ENCODE assay signal across 10 cellular contexts in the genomic region with DNA sequence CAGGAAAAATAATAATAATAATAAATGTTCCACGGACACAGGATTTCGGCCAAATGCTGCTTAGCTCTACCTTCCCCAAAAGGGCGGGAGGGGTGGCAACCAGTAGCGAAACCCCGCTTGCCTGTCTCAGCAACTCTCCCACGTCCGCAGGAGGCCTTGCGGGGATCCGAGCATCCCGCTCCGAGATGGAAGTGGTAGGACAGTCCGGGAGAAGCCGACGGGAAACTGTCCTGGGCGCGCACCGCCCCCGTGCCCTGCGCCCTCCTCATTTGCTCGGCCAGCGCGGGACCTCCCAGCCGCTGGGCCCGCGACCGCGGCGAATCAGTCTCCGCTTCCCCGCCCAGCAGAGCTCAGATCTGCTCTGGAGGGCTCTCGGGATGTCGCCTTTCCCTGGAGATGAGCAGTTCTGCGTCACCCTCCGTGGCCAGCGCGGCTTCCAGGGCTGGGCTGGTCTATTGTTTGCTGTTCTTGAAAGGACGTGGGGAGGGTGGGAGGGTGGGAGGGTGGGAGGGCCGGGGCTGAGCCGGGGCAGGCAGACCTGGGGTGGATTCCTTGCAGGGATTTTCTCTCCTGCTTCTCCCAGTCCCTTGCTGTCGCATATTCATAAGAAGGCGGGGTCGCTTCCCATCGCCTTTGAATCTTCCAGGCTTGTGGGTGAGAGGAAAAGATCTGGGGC. TPM values are rescaled to one million over a fixed set of nuclear protein-coding genes. Genes with fewer than 3 reads are reported as not detected.
A peak's percentile ranks its signal among the peaks of the same experiment; 100 is the strongest.
DNase-seq lines count a peak whose midpoint lies in the region; ATAC-seq and TF ChIP-seq lines count a peak whose summit lies in the region.
"Had no signal": no experiment of that assay in that cellular context is flagged by ENCODE, and none has a peak within 500 bp of the region (broad histone marks: within the 10 kb centered on the region; RNA-seq: fewer than 3 reads in every experiment).

No MANE protein-coding gene starts in this region.

- H3K4me1 ChIP-seq in osteoblast (ENCODE audit: insufficient read depth, low read length) (no peaks in the 10 kb centered on the region), colonic mucosa (no peaks in the 10 kb centered on the region)

- H4K20me1 ChIP-seq in osteoblast (ENCODE audit: insufficient read depth, low read length) = no peaks in the 10 kb centered on the region

- H3K36me3 ChIP-seq in osteoblast (ENCODE audit: insufficient read depth, low read length) (no peaks in the 10 kb centered on the region), colonic mucosa (no peaks in the 10 kb centered on the region)
- H3K36me3 ChIP-seq: right lobe of liver had no signal

- TF ChIP-seq CTCF in fibroblast of pulmonary artery (IDR thresholded peaks at IDR 0.05; ENCODE audit: low read length, missing control alignments) (no peak), osteoblast (IDR thresholded peaks at IDR 0.05; ENCODE audit: extremely low read depth, low read depth, low read length) (no peak), colonic mucosa (IDR thresholded peaks at IDR 0.05) (no peak)

- H3K79me2 ChIP-seq in osteoblast (ENCODE audit: insufficient read depth, low read length) = no peaks in the 10 kb centered on the region

- no peak for ATAC-seq in HG03280 (IDR thresholded peaks at IDR 0.05; ENCODE audit: unreplicated experiment)

- H3K27ac ChIP-seq in osteoblast (ENCODE audit: low read depth, low read length) (no peak overlapping the region), colonic mucosa (no peak overlapping the region)
- H3K27ac ChIP-seq: right lobe of liver had no signal

- peak overlapping the region; percentile 70 for H2AFZ ChIP-seq in osteoblast (ENCODE audit: low read length)

- H3K4me2 ChIP-seq in osteoblast (ENCODE audit: insufficient read depth, low read length) = peak overlapping the region; percentile 65

- H3K4me3 ChIP-seq in fibroblast of pulmonary artery (replicated peaks; ENCODE audit: low read depth, low read length) (peak overlapping the region; percentile 45), osteoblast (ENCODE audit: insufficient read depth, low read length) (peak overlapping the region; percentile 60), colonic mucosa (no peak overlapping the region)
- H3K4me3 ChIP-seq: right lobe of liver had no signal

- H3K9ac ChIP-seq in colonic mucosa (ENCODE audit: low read depth in 2 of 2, low read length in 2 of 2) = no peak overlapping the region

- intact Hi-C loops in colonic mucosa (cut with DNase I) = no loop called here

- H3K27me3 ChIP-seq in osteoblast (ENCODE audit: insufficient read depth, low read length) (peaks cover 30% of the 10 kb centered on the region), colonic mucosa (peaks cover 26% of the 10 kb centered on the region)

- no peaks in the 10 kb centered on the region for H3K9me3 ChIP-seq in osteoblast (ENCODE audit: low read depth, low read length)
- H3K9me3 ChIP-seq in colonic mucosa = no peaks in the 10 kb centered on the region
- H3K9me3 ChIP-seq: right lobe of liver had no signal

- DNase-seq in COR-L47 (lab: John Stamatoyannopoulos, UW) (peak; percentile 12), NCI-H226 (peak; percentile 12), fibroblast of pulmonary artery (ENCODE audit: low read depth) (peak; percentile 8), osteoblast (ENCODE audit: insufficient read length, low spot score, missing footprints) (peak; percentile 67), COLO829 (ENCODE audit: low spot score) (no peak), colonic mucosa (no peak)
- DNase-seq in activated effector memory CD4-positive, alpha-beta T cell treated with Interleukin-2 at 50 U/mL for 16 hours = no peak
- DNase-seq: activated B cell treated with CpG ODN at 0.5 μM for 24 hours, right lobe of liver had no signal

RNA-seq across cellular contexts. Expression of a gene that starts 48.8 kb away (rescaled TPM):
- total RNA-seq in osteoblast = under 0.01 and 0.29 TPM in 2 replicates
- total RNA-seq in colonic mucosa = under 1 TPM; 0.35 to 0.64 TPM

Comparison
In these comparisons a context has a peak if more than half of its experiments do, and no peak if none do; other contexts are left out.
1. DNase-seq: peak in COR-L47 (single experiment), NCI-H226 (single experiment), fibroblast of pulmonary artery (single experiment) and osteoblast (single experiment); none in activated effector memory CD4-positive, alpha-beta T cell treated with Interleukin-2 at 50 U/mL for 16 hours (single experiment), COLO829 (single experiment) and colonic mucosa (single experiment).